In the genomic region with DNA sequence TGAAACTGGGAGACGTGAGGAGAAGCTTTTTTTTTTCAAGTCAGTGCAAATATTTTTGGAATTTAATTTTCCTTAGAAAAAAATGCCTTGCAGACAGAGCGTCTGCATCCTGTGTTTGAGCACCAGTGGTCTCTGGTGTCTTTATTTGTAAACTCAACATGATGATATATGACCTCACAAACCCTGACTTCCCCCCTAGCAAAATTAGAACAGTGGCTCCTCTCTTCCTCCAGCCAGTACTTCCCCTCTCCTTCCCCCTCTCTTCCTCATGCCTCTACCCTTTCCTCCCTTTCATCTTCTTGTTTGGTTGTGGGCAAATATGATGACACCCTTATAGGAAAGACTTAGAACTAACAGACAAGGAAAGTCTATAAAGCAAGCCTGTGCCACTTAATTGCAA, we compare ENCODE assay signal across 1 cellular context.
A peak's percentile ranks its signal among the peaks of the same experiment; 100 is the strongest.
TF ChIP-seq lines count a peak whose summit lies in the region.

No MANE protein-coding gene starts in this region.

TF ChIP-seq in HepG2, 621 proteins besides CTCF, POLR2A, EP300 and RAD21 (continued from another document):
- TF ChIP-seq, protein P1, sequence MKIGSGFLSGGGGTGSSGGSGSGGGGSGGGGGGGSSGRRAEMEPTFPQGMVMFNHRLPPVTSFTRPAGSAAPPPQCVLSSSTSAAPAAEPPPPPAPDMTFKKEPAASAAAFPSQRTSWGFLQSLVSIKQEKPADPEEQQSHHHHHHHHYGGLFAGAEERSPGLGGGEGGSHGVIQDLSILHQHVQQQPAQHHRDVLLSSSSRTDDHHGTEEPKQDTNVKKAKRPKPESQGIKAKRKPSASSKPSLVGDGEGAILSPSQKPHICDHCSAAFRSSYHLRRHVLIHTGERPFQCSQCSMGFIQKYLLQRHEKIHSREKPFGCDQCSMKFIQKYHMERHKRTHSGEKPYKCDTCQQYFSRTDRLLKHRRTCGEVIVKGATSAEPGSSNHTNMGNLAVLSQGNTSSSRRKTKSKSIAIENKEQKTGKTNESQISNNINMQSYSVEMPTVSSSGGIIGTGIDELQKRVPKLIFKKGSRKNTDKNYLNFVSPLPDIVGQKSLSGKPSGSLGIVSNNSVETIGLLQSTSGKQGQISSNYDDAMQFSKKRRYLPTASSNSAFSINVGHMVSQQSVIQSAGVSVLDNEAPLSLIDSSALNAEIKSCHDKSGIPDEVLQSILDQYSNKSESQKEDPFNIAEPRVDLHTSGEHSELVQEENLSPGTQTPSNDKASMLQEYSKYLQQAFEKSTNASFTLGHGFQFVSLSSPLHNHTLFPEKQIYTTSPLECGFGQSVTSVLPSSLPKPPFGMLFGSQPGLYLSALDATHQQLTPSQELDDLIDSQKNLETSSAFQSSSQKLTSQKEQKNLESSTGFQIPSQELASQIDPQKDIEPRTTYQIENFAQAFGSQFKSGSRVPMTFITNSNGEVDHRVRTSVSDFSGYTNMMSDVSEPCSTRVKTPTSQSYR (CRISPR knock-in tag; IDR thresholded peaks at IDR 0.05; ENCODE audit: borderline replicate concordance), result peak; percentile 41; the same call in 1 of the 2 replicates
- no peak for TF ChIP-seq FOXJ3 (CRISPR knock-in tag; IDR thresholded peaks at IDR 0.05; ENCODE audit: borderline replicate concordance)
- peak; percentile 10; the same call in 1 of the 2 replicates for TF ChIP-seq FOXA3 (CRISPR knock-in tag; IDR thresholded peaks at IDR 0.05)
- peak; percentile 35 for TF ChIP-seq NCOA2 (CRISPR knock-in tag; IDR thresholded peaks at IDR 0.05)
- TF ChIP-seq ZFP37 (CRISPR knock-in tag; IDR thresholded peaks at IDR 0.05; ENCODE audit: borderline replicate concordance), result no peak
- TF ChIP-seq RARA (CRISPR knock-in tag; IDR thresholded peaks at IDR 0.05), result peak; percentile 14; the same call in 1 of the 2 replicates
- no peak for TF ChIP-seq GATAD2A (CRISPR knock-in tag; IDR thresholded peaks at IDR 0.05)
- TF ChIP-seq, protein P2, sequence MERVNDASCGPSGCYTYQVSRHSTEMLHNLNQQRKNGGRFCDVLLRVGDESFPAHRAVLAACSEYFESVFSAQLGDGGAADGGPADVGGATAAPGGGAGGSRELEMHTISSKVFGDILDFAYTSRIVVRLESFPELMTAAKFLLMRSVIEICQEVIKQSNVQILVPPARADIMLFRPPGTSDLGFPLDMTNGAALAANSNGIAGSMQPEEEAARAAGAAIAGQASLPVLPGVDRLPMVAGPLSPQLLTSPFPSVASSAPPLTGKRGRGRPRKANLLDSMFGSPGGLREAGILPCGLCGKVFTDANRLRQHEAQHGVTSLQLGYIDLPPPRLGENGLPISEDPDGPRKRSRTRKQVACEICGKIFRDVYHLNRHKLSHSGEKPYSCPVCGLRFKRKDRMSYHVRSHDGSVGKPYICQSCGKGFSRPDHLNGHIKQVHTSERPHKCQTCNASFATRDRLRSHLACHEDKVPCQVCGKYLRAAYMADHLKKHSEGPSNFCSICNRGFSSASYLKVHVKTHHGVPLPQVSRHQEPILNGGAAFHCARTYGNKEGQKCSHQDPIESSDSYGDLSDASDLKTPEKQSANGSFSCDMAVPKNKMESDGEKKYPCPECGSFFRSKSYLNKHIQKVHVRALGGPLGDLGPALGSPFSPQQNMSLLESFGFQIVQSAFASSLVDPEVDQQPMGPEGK (CRISPR knock-in tag; IDR thresholded peaks at IDR 0.05), result peak; percentile 24; the same call in 1 of the 2 replicates
- TF ChIP-seq, protein P3, sequence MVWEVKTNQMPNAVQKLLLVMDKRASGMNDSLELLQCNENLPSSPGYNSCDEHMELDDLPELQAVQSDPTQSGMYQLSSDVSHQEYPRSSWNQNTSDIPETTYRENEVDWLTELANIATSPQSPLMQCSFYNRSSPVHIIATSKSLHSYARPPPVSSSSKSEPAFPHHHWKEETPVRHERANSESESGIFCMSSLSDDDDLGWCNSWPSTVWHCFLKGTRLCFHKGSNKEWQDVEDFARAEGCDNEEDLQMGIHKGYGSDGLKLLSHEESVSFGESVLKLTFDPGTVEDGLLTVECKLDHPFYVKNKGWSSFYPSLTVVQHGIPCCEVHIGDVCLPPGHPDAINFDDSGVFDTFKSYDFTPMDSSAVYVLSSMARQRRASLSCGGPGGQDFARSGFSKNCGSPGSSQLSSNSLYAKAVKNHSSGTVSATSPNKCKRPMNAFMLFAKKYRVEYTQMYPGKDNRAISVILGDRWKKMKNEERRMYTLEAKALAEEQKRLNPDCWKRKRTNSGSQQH (CRISPR knock-in tag; IDR thresholded peaks at IDR 0.05; ENCODE audit: low read depth), result no peak
- 0 out of 2 replicates have a peak, but pooled peaks have one; percentile 22 for TF ChIP-seq ETV5 (CRISPR knock-in tag; IDR thresholded peaks at IDR 0.05; ENCODE audit: borderline replicate concordance)
- TF ChIP-seq ELF3 (CRISPR knock-in tag; IDR thresholded peaks at IDR 0.05), result peak; percentile 36; the same call in 1 of the 2 replicates
- TF ChIP-seq SOX5 (CRISPR knock-in tag; IDR thresholded peaks at IDR 0.05; ENCODE audit: borderline replicate concordance), result peak; percentile 8; the same call in 1 of the 2 replicates
- TF ChIP-seq, protein P4, sequence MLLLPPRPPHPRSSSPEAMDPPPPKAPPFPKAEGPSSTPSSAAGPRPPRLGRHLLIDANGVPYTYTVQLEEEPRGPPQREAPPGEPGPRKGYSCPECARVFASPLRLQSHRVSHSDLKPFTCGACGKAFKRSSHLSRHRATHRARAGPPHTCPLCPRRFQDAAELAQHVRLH (CRISPR knock-in tag; IDR thresholded peaks at IDR 0.05; ENCODE audit: borderline replicate concordance, low read depth), result no peak
- no peak for TF ChIP-seq ZKSCAN8 (CRISPR knock-in tag; IDR thresholded peaks at IDR 0.05; ENCODE audit: borderline replicate concordance)
- TF ChIP-seq, protein P5, sequence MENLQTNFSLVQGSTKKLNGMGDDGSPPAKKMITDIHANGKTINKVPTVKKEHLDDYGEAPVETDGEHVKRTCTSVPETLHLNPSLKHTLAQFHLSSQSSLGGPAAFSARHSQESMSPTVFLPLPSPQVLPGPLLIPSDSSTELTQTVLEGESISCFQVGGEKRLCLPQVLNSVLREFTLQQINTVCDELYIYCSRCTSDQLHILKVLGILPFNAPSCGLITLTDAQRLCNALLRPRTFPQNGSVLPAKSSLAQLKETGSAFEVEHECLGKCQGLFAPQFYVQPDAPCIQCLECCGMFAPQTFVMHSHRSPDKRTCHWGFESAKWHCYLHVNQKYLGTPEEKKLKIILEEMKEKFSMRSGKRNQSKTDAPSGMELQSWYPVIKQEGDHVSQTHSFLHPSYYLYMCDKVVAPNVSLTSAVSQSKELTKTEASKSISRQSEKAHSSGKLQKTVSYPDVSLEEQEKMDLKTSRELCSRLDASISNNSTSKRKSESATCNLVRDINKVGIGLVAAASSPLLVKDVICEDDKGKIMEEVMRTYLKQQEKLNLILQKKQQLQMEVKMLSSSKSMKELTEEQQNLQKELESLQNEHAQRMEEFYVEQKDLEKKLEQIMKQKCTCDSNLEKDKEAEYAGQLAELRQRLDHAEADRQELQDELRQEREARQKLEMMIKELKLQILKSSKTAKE (CRISPR knock-in tag; IDR thresholded peaks at IDR 0.05; ENCODE audit: borderline replicate concordance), result peak; percentile 35; the same call in 1 of the 2 replicates
- no peak for TF ChIP-seq NR3C1 (CRISPR knock-in tag; IDR thresholded peaks at IDR 0.05)
- no peak for TF ChIP-seq XRCC5 (optimal IDR thresholded peaks at IDR 0.05; ENCODE audit: low read length)
- TF ChIP-seq ZC3H13 (CRISPR knock-in tag; IDR thresholded peaks at IDR 0.05), result no peak
- no peak for TF ChIP-seq SMAD1 (CRISPR knock-in tag; IDR thresholded peaks at IDR 0.05; ENCODE audit: borderline replicate concordance, low read depth)
- TF ChIP-seq, protein P6, sequence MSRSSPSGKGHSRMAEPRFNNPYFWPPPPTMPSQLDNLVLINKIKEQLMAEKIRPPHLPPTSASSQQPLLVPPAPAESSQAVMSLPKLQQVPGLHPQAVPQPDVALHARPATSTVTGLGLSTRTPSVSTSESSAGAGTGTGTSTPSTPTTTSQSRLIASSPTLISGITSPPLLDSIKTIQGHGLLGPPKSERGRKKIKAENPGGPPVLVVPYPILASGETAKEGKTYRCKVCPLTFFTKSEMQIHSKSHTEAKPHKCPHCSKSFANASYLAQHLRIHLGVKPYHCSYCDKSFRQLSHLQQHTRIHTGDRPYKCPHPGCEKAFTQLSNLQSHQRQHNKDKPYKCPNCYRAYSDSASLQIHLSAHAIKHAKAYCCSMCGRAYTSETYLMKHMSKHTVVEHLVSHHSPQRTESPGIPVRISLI (CRISPR knock-in tag; IDR thresholded peaks at IDR 0.05; ENCODE audit: borderline replicate concordance), result peak; percentile 65; the same call in 1 of the 2 replicates
- TF ChIP-seq MED1 (CRISPR knock-in tag; IDR thresholded peaks at IDR 0.05), result peak; percentile 63
- TF ChIP-seq, protein P7, sequence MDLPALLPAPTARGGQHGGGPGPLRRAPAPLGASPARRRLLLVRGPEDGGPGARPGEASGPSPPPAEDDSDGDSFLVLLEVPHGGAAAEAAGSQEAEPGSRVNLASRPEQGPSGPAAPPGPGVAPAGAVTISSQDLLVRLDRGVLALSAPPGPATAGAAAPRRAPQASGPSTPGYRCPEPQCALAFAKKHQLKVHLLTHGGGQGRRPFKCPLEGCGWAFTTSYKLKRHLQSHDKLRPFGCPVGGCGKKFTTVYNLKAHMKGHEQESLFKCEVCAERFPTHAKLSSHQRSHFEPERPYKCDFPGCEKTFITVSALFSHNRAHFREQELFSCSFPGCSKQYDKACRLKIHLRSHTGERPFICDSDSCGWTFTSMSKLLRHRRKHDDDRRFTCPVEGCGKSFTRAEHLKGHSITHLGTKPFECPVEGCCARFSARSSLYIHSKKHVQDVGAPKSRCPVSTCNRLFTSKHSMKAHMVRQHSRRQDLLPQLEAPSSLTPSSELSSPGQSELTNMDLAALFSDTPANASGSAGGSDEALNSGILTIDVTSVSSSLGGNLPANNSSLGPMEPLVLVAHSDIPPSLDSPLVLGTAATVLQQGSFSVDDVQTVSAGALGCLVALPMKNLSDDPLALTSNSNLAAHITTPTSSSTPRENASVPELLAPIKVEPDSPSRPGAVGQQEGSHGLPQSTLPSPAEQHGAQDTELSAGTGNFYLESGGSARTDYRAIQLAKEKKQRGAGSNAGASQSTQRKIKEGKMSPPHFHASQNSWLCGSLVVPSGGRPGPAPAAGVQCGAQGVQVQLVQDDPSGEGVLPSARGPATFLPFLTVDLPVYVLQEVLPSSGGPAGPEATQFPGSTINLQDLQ (CRISPR knock-in tag; IDR thresholded peaks at IDR 0.05), result no peak
- TF ChIP-seq ZNF569 (CRISPR knock-in tag; IDR thresholded peaks at IDR 0.05; ENCODE audit: borderline replicate concordance), result no peak
- no peak for TF ChIP-seq ZNF598 (CRISPR knock-in tag; IDR thresholded peaks at IDR 0.05; ENCODE audit: borderline replicate concordance)
- 0 out of 2 replicates have a peak, but pooled peaks have one; percentile 21 for TF ChIP-seq ZNF792 (CRISPR knock-in tag; IDR thresholded peaks at IDR 0.05)
- TF ChIP-seq ASH2L (IDR thresholded peaks at IDR 0.05; ENCODE audit: insufficient read length, low read depth, low read length), result no peak
- TF ChIP-seq, protein P8, sequence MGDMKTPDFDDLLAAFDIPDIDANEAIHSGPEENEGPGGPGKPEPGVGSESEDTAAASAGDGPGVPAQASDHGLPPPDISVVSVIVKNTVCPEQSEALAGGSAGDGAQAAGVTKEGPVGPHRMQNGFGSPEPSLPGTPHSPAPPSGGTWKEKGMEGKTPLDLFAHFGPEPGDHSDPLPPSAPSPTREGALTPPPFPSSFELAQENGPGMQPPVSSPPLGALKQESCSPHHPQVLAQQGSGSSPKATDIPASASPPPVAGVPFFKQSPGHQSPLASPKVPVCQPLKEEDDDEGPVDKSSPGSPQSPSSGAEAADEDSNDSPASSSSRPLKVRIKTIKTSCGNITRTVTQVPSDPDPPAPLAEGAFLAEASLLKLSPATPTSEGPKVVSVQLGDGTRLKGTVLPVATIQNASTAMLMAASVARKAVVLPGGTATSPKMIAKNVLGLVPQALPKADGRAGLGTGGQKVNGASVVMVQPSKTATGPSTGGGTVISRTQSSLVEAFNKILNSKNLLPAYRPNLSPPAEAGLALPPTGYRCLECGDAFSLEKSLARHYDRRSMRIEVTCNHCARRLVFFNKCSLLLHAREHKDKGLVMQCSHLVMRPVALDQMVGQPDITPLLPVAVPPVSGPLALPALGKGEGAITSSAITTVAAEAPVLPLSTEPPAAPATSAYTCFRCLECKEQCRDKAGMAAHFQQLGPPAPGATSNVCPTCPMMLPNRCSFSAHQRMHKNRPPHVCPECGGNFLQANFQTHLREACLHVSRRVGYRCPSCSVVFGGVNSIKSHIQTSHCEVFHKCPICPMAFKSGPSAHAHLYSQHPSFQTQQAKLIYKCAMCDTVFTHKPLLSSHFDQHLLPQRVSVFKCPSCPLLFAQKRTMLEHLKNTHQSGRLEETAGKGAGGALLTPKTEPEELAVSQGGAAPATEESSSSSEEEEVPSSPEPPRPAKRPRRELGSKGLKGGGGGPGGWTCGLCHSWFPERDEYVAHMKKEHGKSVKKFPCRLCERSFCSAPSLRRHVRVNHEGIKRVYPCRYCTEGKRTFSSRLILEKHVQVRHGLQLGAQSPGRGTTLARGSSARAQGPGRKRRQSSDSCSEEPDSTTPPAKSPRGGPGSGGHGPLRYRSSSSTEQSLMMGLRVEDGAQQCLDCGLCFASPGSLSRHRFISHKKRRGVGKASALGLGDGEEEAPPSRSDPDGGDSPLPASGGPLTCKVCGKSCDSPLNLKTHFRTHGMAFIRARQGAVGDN (CRISPR knock-in tag; IDR thresholded peaks at IDR 0.05), result no peak
- TF ChIP-seq, protein P9, sequence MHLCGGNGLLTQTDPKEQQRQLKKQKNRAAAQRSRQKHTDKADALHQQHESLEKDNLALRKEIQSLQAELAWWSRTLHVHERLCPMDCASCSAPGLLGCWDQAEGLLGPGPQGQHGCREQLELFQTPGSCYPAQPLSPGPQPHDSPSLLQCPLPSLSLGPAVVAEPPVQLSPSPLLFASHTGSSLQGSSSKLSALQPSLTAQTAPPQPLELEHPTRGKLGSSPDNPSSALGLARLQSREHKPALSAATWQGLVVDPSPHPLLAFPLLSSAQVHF (CRISPR knock-in tag; IDR thresholded peaks at IDR 0.05), result no peak
- TF ChIP-seq ZNF160 (CRISPR knock-in tag; IDR thresholded peaks at IDR 0.05), result no peak
- no peak for TF ChIP-seq ZNF136 (CRISPR knock-in tag; IDR thresholded peaks at IDR 0.05; ENCODE audit: low read depth)
- TF ChIP-seq ZNF232 (CRISPR knock-in tag; IDR thresholded peaks at IDR 0.05; ENCODE audit: borderline replicate concordance), result no peak
- TF ChIP-seq, protein P10, sequence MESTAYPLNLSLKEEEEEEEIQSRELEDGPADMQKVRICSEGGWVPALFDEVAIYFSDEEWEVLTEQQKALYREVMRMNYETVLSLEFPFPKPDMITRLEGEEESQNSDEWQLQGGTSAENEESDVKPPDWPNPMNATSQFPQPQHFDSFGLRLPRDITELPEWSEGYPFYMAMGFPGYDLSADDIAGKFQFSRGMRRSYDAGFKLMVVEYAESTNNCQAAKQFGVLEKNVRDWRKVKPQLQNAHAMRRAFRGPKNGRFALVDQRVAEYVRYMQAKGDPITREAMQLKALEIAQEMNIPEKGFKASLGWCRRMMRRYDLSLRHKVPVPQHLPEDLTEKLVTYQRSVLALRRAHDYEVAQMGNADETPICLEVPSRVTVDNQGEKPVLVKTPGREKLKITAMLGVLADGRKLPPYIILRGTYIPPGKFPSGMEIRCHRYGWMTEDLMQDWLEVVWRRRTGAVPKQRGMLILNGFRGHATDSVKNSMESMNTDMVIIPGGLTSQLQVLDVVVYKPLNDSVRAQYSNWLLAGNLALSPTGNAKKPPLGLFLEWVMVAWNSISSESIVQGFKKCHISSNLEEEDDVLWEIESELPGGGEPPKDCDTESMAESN (CRISPR knock-in tag; conservative IDR thresholded peaks at IDR 0.05), result no peak
- no peak for TF ChIP-seq ZNF883 (CRISPR knock-in tag; IDR thresholded peaks at IDR 0.05; ENCODE audit: not compliant biosample characterization)
- no peak for TF ChIP-seq ZNF652 (CRISPR knock-in tag; IDR thresholded peaks at IDR 0.05; ENCODE audit: borderline replicate concordance, low read depth)
- TF ChIP-seq STAG1 (CRISPR knock-in tag; IDR thresholded peaks at IDR 0.05), result no peak
- no peak for TF ChIP-seq ZNF496 (CRISPR knock-in tag; IDR thresholded peaks at IDR 0.05; ENCODE audit: insufficient replicate concordance)
- no peak for TF ChIP-seq ZMYM4 (CRISPR knock-in tag; IDR thresholded peaks at IDR 0.05)
- peak; percentile 61; the same call in 1 of the 2 replicates for TF ChIP-seq TCF7 (IDR thresholded peaks at IDR 0.05; ENCODE audit: low read depth)
